In the genomic region with DNA sequence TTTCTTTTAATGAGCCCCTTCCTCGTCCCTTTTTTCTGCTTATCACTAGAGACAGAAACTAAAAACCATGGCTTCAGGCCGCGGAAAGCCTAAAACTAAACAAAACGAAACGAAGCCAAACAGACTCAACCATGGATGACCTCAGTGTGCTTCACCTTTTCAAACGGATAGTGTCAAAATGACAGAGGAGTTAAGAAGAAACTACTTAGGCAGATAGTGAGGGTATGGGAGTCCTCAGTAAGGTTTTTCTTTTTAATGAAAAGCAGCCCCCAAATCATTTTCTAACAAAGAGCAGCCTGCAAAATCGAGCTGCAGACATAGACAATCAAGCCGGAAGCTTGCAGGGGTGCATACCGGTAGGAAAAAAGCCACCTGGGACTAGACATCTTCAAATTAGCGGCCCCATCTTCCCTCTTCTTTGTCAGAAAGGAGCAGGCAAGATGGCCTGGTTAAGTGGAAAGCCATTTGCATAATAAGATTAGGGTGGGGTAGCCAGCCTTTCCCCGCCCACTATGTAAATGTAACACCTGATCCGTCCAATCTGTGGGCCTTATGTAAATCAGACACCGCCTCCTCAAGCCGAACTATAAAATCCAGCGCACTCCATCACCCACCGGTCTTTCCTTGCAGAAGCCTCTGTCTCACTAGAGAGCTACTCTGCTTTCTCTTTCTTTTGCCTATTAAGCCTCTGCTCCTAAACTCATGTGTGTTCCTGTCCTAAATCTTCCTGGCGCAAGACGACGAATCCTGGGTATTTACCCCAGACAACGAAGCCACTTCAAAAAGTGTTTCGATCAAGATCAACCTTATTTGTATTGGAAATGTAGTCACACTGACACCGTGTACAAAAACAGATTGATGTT, we compare ENCODE assay signal across 10 cellular contexts. TPM values are rescaled to one million over a fixed set of nuclear protein-coding genes. Genes with fewer than 3 reads are reported as not detected.
A peak's percentile ranks its signal among the peaks of the same experiment; 100 is the strongest.
DNase-seq lines count a peak whose midpoint lies in the region; ATAC-seq, FAIRE-seq and TF ChIP-seq lines count a peak whose summit lies in the region.
"Had no signal": no experiment of that assay in that cellular context is flagged by ENCODE, and none has a peak within 500 bp of the region (broad histone marks: within the 10 kb centered on the region; RNA-seq: fewer than 3 reads in every experiment).

No MANE protein-coding gene starts in this region.

- H3K36me3 Mint-ChIP-seq in WTC11: no peaks in the 10 kb centered on the region

- H3K4me1 ChIP-seq in ovary (ENCODE audit: insufficient read depth): no peaks in the 10 kb centered on the region
- H3K4me1 ChIP-seq: A549 had no signal

- H3K27ac Mint-ChIP-seq in WTC11: no peak overlapping the region

- H3K27me3 Mint-ChIP-seq in WTC11 (ENCODE audit: low read depth): peaks cover 15% of the 10 kb centered on the region

- ATAC-seq in WTC11 (peak; percentile 97), GM21367 (IDR thresholded peaks at IDR 0.05; ENCODE audit: unreplicated experiment) (no peak)
- ATAC-seq: A549 had no signal

- 40 to 64% (median 46%) methylated on average over 22 of the region's 22 CpGs for WGBS in ovary, 3 donors

- H3K4me1 Mint-ChIP-seq in WTC11: peaks cover 17% of the 10 kb centered on the region

- H3K4me3 ChIP-seq in ovary: peak overlapping the region; percentile 3
- H3K4me3 ChIP-seq: A549 had no signal

- FAIRE-seq in HTR-8/SVneo (lab: Jason Lieb, UNC): no peak
- FAIRE-seq: A549 had no signal

- peaks cover 3% of the 10 kb centered on the region; the same call in 1 of the 2 replicates for H3K9me3 Mint-ChIP-seq in WTC11

- no peak for TF ChIP-seq EP300 in ovary (IDR thresholded peaks at IDR 0.05)

- CTCF ChIA-PET in WTC11 (lab: Charles Lee): no interaction called here

- peak; percentile 13 for DNase-seq in NCI-H1092 treated with DMSO at 0.1 percent for 48 hours (lab: John Stamatoyannopoulos, UW)
- no peak for DNase-seq in NCI-H1092 (lab: John Stamatoyannopoulos, UW)
- peak; percentile 76 for DNase-seq in NCI-H2081 treated with DMSO at 0.1 percent for 48 hours (lab: John Stamatoyannopoulos, UW)
- DNase-seq in WTC11 (ENCODE audit: low spot score): peak; percentile 69
- DNase-seq in ovary: peak in 4 of 5 donors; percentile 72 to 83 (median 76)
- DNase-seq in GOT3 (lab: John Stamatoyannopoulos, UW): no peak
- no peak for DNase-seq in HTR-8/SVneo (ENCODE audit: insufficient read length, low spot score)
- DNase-seq: activated CD4-positive, CD25-positive, alpha-beta regulatory T cell treated with anti-CD3 and anti-CD28 coated beads, Interleukin-2, amount 50 U/mL, for 72 hours had no signal

- POLR2A ChIA-PET in WTC11 (lab: Charles Lee): no interaction called here

- intact Hi-C loops in ovary (cut with DNase I): loop anchor here in 1 of 4 donors (10.0 kb wide), 1 partner anchor 237 kb away; the partner anchor contains the start of gene LGALS8

- no peak overlapping the region for H3K4me3 Mint-ChIP-seq in WTC11

- H3K36me3 ChIP-seq in ovary: no peaks in the 10 kb centered on the region

- H3K27me3 ChIP-seq in ovary: no peaks in the 10 kb centered on the region

- TF ChIP-seq CTCF in WTC11 (IDR thresholded peaks at IDR 0.05): no peak
- no peak for TF ChIP-seq CTCF in ovary (IDR thresholded peaks at IDR 0.05)

- H3K9me3 ChIP-seq in ovary: no peaks in the 10 kb centered on the region
- H3K9me3 ChIP-seq: A549 had no signal

- TF ChIP-seq POLR2A in ovary (IDR thresholded peaks at IDR 0.05): peak; percentile 63

- no peak overlapping the region for H3K27ac ChIP-seq in ovary
- H3K27ac ChIP-seq: A549 had no signal

TF ChIP-seq in WTC11, 78 proteins besides CTCF, POLR2A, EP300 and RAD21:
- TF ChIP-seq, protein P1, sequence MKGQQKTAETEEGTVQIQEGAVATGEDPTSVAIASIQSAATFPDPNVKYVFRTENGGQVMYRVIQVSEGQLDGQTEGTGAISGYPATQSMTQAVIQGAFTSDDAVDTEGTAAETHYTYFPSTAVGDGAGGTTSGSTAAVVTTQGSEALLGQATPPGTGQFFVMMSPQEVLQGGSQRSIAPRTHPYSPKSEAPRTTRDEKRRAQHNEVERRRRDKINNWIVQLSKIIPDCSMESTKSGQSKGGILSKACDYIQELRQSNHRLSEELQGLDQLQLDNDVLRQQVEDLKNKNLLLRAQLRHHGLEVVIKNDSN (CRISPR knock-in tag; IDR thresholded peaks at IDR 0.05): no peak
- TF ChIP-seq RORB (CRISPR knock-in tag; IDR thresholded peaks at IDR 0.05) (no peak), E2F5 (CRISPR knock-in tag; IDR thresholded peaks at IDR 0.05) (no peak), TP53 (CRISPR knock-in tag; IDR thresholded peaks at IDR 0.05) (no peak), ELF4 (CRISPR knock-in tag; IDR thresholded peaks at IDR 0.05; ENCODE audit: low read depth) (no peak), MLX (CRISPR knock-in tag; IDR thresholded peaks at IDR 0.05) (no peak), IRF2 (CRISPR knock-in tag; IDR thresholded peaks at IDR 0.05; ENCODE audit: borderline replicate concordance, low read depth) (no peak), NR3C1 (CRISPR knock-in tag; conservative IDR thresholded peaks at IDR 0.05; ENCODE audit: low read depth) (no peak), ATF3 (CRISPR knock-in tag; conservative IDR thresholded peaks at IDR 0.05) (no peak), TCF7 (CRISPR knock-in tag; IDR thresholded peaks at IDR 0.05; ENCODE audit: low read depth) (no peak), MXD4 (CRISPR knock-in tag; IDR thresholded peaks at IDR 0.05; ENCODE audit: borderline replicate concordance) (no peak), ZNF263 (CRISPR knock-in tag; IDR thresholded peaks at IDR 0.05; ENCODE audit: low read depth) (no peak), ESRRA (CRISPR knock-in tag; IDR thresholded peaks at IDR 0.05; ENCODE audit: borderline replicate concordance) (no peak)

RNA-seq across cellular contexts. Expression of gene ERO1B, which starts 6.2 kb away (rescaled TPM):
- total RNA-seq in WTC11 (2021) (3.2 to 4.7 TPM (median 4.4 TPM) in 3 replicates), ovary (10 to 100 TPM in 2 of 7 donors, 1 to 10 TPM in 5; 5.1 to 15.4 (median 5.8) TPM)
- 10 to 100 TPM in 1 of 2 donors, 1 to 10 TPM in 1; 4.8 to 12.6 TPM for polyA plus RNA-seq in ovary

Comparison
In these comparisons a context has a peak if more than half of its experiments do, and no peak if none do; other contexts are left out.
1. DNase-seq: peak in NCI-H1092 treated with DMSO at 0.1 percent for 48 hours (single experiment), NCI-H2081 treated with DMSO at 0.1 percent for 48 hours (single experiment), WTC11 (single experiment) and ovary (4 of 5); none in NCI-H1092 (single experiment), GOT3 (single experiment) and HTR-8/SVneo (single experiment).